ENCODE assay signal across 8 cellular contexts in the genomic region with DNA sequence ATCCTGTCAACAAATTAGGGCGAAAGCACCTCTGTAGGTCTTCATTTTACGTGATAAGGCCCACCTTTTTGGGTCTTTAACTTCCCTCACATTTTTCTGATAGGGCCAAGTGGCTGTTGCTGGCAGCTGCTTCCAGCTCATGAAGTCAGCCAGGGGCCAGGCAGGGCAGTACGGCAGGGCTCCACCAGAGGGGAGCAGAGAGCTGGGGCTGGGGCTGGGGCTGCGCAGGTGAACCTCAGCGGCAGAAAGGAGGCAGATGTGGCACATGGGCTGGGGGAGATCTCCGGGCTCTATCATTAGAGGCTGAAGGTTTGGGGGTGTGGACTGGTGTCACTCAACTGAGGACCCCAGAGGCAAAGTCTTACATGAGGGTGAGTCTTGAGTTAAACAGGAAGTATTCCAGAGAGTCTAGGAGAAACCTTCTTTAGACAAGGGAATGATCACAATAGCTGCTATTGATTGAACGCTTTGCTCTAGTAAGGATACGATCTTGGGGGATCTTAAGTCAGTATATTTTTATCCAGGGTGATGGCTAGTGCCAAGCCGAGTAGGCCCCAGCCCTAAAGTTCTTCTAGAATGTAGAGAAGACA.
DNase-seq lines count a peak whose midpoint lies in the region; ATAC-seq and TF ChIP-seq lines count a peak whose summit lies in the region.

No MANE protein-coding gene starts in this region.

- no peaks in the 10 kb centered on the region for H3K36me3 Mint-ChIP-seq in activated CD8-positive, alpha-beta T cell treated with anti-CD3 and anti-CD28 coated beads for 36 hours (ENCODE audit: low read depth)
- H3K36me3 Mint-ChIP-seq in effector memory CD8-positive, alpha-beta T cell (ENCODE audit: insufficient read depth) = peaks cover 6% of the 10 kb centered on the region
- no peaks in the 10 kb centered on the region for H3K36me3 Mint-ChIP-seq in naive thymus-derived CD4-positive, alpha-beta T cell

- H3K4me1 ChIP-seq in naive thymus-derived CD4-positive, alpha-beta T cell (ENCODE audit: control insufficient read depth in 2 of 2, insufficient read depth in 2 of 2, low read length in 2 of 2) = no peaks in the 10 kb centered on the region
- H3K4me1 ChIP-seq in suprapubic skin = no peaks in the 10 kb centered on the region

- no peak for TF ChIP-seq EP300 in suprapubic skin (IDR thresholded peaks at IDR 0.05)

- no peak overlapping the region for H3K4me3 ChIP-seq in naive thymus-derived CD4-positive, alpha-beta T cell (ENCODE audit: low read length)
- no peak overlapping the region for H3K4me3 ChIP-seq in suprapubic skin

- peaks cover 0 to 3% of the 10 kb centered on the region in 2 donors for H3K27me3 ChIP-seq in naive thymus-derived CD4-positive, alpha-beta T cell (ENCODE audit: control insufficient read depth in 2 of 2, insufficient read depth in 2 of 2, low read length in 2 of 2)
- H3K27me3 ChIP-seq in suprapubic skin = no peaks in the 10 kb centered on the region

- no peak overlapping the region for H3K27ac ChIP-seq in naive thymus-derived CD4-positive, alpha-beta T cell (ENCODE audit: low read depth, low read length)
- no peak overlapping the region for H3K27ac ChIP-seq in suprapubic skin

- H3K27me3 Mint-ChIP-seq in activated CD8-positive, alpha-beta T cell treated with anti-CD3 and anti-CD28 coated beads for 36 hours = no peaks in the 10 kb centered on the region
- peaks cover 4 to 17% of the 10 kb centered on the region in 2 donors for H3K27me3 Mint-ChIP-seq in effector memory CD8-positive, alpha-beta T cell
- no peaks in the 10 kb centered on the region for H3K27me3 Mint-ChIP-seq in naive thymus-derived CD4-positive, alpha-beta T cell

- DNase-seq in NCI-H2107 (lab: John Stamatoyannopoulos, UW) (peak; percentile 26), NCI-H2107 treated with DMSO at 0.1 percent for 48 hours (lab: John Stamatoyannopoulos, UW; ENCODE audit: unreplicated experiment) (no peak), NCI-H69 (lab: John Stamatoyannopoulos, UW) (peak; percentile 47), suprapubic skin (ENCODE audit: low spot score in 2 of 2) (no peak)
- peak; percentile 81 for DNase-seq in activated CD8-positive, alpha-beta T cell treated with anti-CD3 and anti-CD28 coated beads for 36 hours
- peak; percentile 50 to 70 (median 61) for DNase-seq in effector memory CD8-positive, alpha-beta T cell
- peak; percentile 11 to 79 (median 55) for DNase-seq in naive thymus-derived CD4-positive, alpha-beta T cell

- POLR2A ChIA-PET in activated CD8-positive, alpha-beta T cell treated with anti-CD3 and anti-CD28 coated beads for 36 hours (lab: Charles Lee) = no interaction called here
- POLR2A ChIA-PET in naive thymus-derived CD4-positive, alpha-beta T cell (lab: Charles Lee) = no interaction called here

- 66% methylated on average over 9 of the region's 9 CpGs for WGBS in suprapubic skin

- CTCF ChIA-PET in activated CD8-positive, alpha-beta T cell treated with anti-CD3 and anti-CD28 coated beads for 36 hours (lab: Charles Lee) = interaction anchor here (0.5 to 3.1 kb wide), 27 partner anchors 10 to 634 kb away, joined by 3 to 22 read pairs (median 4); no protein-coding TSS in a partner anchor
- CTCF ChIA-PET in naive thymus-derived CD4-positive, alpha-beta T cell (lab: Charles Lee) = interaction anchor here (0.5 kb wide), 1 partner anchor 691 kb away, joined by 4 read pairs; no protein-coding TSS in a partner anchor

- no peaks in the 10 kb centered on the region for H3K4me1 Mint-ChIP-seq in activated CD8-positive, alpha-beta T cell treated with anti-CD3 and anti-CD28 coated beads for 36 hours (ENCODE audit: low read depth)
- H3K4me1 Mint-ChIP-seq in effector memory CD8-positive, alpha-beta T cell (ENCODE audit: low read depth in 2 of 2) = peaks cover 0 to 6% of the 10 kb centered on the region in 2 donors
- peaks cover 0 to 3% (median 0%) of the 10 kb centered on the region in 7 donors for H3K4me1 Mint-ChIP-seq in naive thymus-derived CD4-positive, alpha-beta T cell

- ATAC-seq in HG02973 (IDR thresholded peaks at IDR 0.05; ENCODE audit: unreplicated experiment) = peak; percentile 88
- peak; percentile 100 for ATAC-seq in activated CD8-positive, alpha-beta T cell treated with anti-CD3 and anti-CD28 coated beads for 36 hours
- ATAC-seq in effector memory CD8-positive, alpha-beta T cell (replicated peaks) = peak; percentile 86
- peak; percentile 92 for ATAC-seq in naive thymus-derived CD4-positive, alpha-beta T cell

- H3K9me3 Mint-ChIP-seq in activated CD8-positive, alpha-beta T cell treated with anti-CD3 and anti-CD28 coated beads for 36 hours = no peaks in the 10 kb centered on the region
- no peaks in the 10 kb centered on the region for H3K9me3 Mint-ChIP-seq in effector memory CD8-positive, alpha-beta T cell
- H3K9me3 Mint-ChIP-seq in naive thymus-derived CD4-positive, alpha-beta T cell = no peaks in the 10 kb centered on the region

- TF ChIP-seq CTCF in activated CD8-positive, alpha-beta T cell treated with anti-CD3 and anti-CD28 coated beads for 36 hours (IDR thresholded peaks at IDR 0.05) = peak; percentile 81
- TF ChIP-seq CTCF in suprapubic skin (IDR thresholded peaks at IDR 0.05) = peak; percentile 39 to 88

- H3K27ac Mint-ChIP-seq in activated CD8-positive, alpha-beta T cell treated with anti-CD3 and anti-CD28 coated beads for 36 hours = no peak overlapping the region
- H3K27ac Mint-ChIP-seq in effector memory CD8-positive, alpha-beta T cell = peak overlapping the region in 1 of 2 donors; percentile 67
- H3K27ac Mint-ChIP-seq in naive thymus-derived CD4-positive, alpha-beta T cell = no peak overlapping the region

- no peaks in the 10 kb centered on the region for H3K9me3 ChIP-seq in naive thymus-derived CD4-positive, alpha-beta T cell (ENCODE audit: control insufficient read depth in 2 of 3, low read length in 3 of 3)
- no peaks in the 10 kb centered on the region for H3K9me3 ChIP-seq in suprapubic skin

- TF ChIP-seq POLR2A in suprapubic skin (IDR thresholded peaks at IDR 0.05) = no peak

- intact Hi-C loops in activated CD8-positive, alpha-beta T cell treated with anti-CD3 and anti-CD28 coated beads for 36 hours (cut with micrococcal nuclease) = loop anchor here (5.0 kb wide), 1 partner anchor 89 kb away; no protein-coding TSS in a partner anchor
- intact Hi-C loops in naive thymus-derived CD4-positive, alpha-beta T cell (cut with micrococcal nuclease) = loop anchor here (1.0 to 2.0 kb wide), 2 partner anchors 90 to 698 kb away; no protein-coding TSS in a partner anchor

- no peak overlapping the region for H3K4me3 Mint-ChIP-seq in activated CD8-positive, alpha-beta T cell treated with anti-CD3 and anti-CD28 coated beads for 36 hours
- no peak overlapping the region for H3K4me3 Mint-ChIP-seq in effector memory CD8-positive, alpha-beta T cell
- no peak overlapping the region for H3K4me3 Mint-ChIP-seq in naive thymus-derived CD4-positive, alpha-beta T cell

- no peaks in the 10 kb centered on the region for H3K36me3 ChIP-seq in naive thymus-derived CD4-positive, alpha-beta T cell (ENCODE audit: control insufficient read depth in 2 of 3, insufficient read depth in 3 of 3, low read length in 3 of 3)
- H3K36me3 ChIP-seq in suprapubic skin = no peaks in the 10 kb centered on the region

Comparison
In these comparisons a context has a peak if more than half of its experiments do, and no peak if none do; other contexts are left out.
1. DNase-seq: peak in NCI-H2107 (single experiment), NCI-H69 (single experiment), activated CD8-positive, alpha-beta T cell treated with anti-CD3 and anti-CD28 coated beads for 36 hours (single experiment), effector memory CD8-positive, alpha-beta T cell (3 of 3) and naive thymus-derived CD4-positive, alpha-beta T cell (9 of 9); none in NCI-H2107 treated with DMSO at 0.1 percent for 48 hours (single experiment) and suprapubic skin (0 of 2).
2. Peak in every context shown above with its lines, with median percentiles within 50 percentile points of each other: ATAC-seq.